ENCODE assay signal across 10 cellular contexts in the genomic region with DNA sequence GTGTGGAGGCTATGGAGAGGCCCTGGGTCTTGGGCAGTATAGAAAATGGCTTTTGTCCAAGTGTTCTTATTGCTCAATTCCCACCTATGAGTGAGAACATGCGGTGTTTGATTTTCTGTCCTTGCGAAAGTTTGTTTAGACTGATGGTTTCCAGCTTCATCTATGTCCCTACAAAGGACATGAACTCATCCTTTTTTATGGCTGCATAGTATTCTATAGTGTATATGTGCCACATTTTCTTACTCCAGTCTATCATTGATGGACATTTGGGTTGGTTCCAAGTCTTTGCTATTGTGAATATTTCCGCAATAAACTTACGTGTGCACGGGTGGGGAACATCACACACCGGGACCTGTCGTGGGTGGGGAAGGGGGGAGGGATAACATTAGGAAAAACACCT. TPM values are rescaled to one million over a fixed set of nuclear protein-coding genes. Genes with fewer than 3 reads are reported as not detected.
A peak's percentile ranks its signal among the peaks of the same experiment; 100 is the strongest.
DNase-seq lines count a peak whose midpoint lies in the region; ATAC-seq and TF ChIP-seq lines count a peak whose summit lies in the region.
"Not testable (repeated sequence)": the region's sequence is repeated elsewhere in the genome, so short reads cannot be mapped to it uniquely, and the experiment has no call there.
"Had no signal": no experiment of that assay in that cellular context is flagged by ENCODE, and none has a peak within 500 bp of the region (broad histone marks: within the 10 kb centered on the region; RNA-seq: fewer than 3 reads in every experiment).

No MANE protein-coding gene starts in this region.

- ATAC-seq in CD4-positive, alpha-beta T cell (ENCODE audit: poor library complexity); PC-3; central memory CD8-positive, alpha-beta T cell (replicated peaks; ENCODE audit: extremely low read depth, poor library complexity, severe bottlenecking); naive thymus-derived CD8-positive, alpha-beta T cell: not testable (repeated sequence)

- not testable (repeated sequence) for H3K9me3 ChIP-seq in CD4-positive, alpha-beta T cell (ENCODE audit: control insufficient read depth, low read length); PC-3 (ENCODE audit: low read length)

- H3K79me2 ChIP-seq in PC-3 (ENCODE audit: low read length): not testable (repeated sequence)

- POLR2A ChIA-PET in CD4-positive, alpha-beta T cell (lab: Charles Lee): interaction anchor here (1.3 kb wide), 1 partner anchor 8 kb away, joined by 4 read pairs; no protein-coding TSS in a partner anchor
- POLR2A ChIA-PET in HEK293T (lab: Yijun Ruan, JAX); PC-3 (lab: Charles Lee; ENCODE audit: unreplicated experiment); activated CD4-positive, alpha-beta memory T cell treated with anti-CD3 and anti-CD28 coated beads, Interleukin-2, amount 10 ng/mL, durations not matched to agents 7 days and 5 days (lab: Charles Lee); naive thymus-derived CD8-positive, alpha-beta T cell (lab: Charles Lee): not testable (repeated sequence)

- H3K4me3 Mint-ChIP-seq in CD4-positive, alpha-beta T cell: peak overlapping the region; percentile 77
- H3K4me3 Mint-ChIP-seq in activated CD4-positive, alpha-beta memory T cell treated with anti-CD3 and anti-CD28 coated beads, Interleukin-2, amount 10 ng/mL, durations not matched to agents 7 days and 5 days: peak overlapping the region; percentile 53
- peak overlapping the region; percentile 52 for H3K4me3 Mint-ChIP-seq in activated naive CD4-positive, alpha-beta T cell treated with anti-CD3 and anti-CD28 coated beads, Interleukin-2, amount 50 U/mL, for 24 hours
- peak overlapping the region; percentile 92 for H3K4me3 Mint-ChIP-seq in central memory CD8-positive, alpha-beta T cell
- H3K4me3 Mint-ChIP-seq in naive thymus-derived CD8-positive, alpha-beta T cell: peak overlapping the region in 7 of 10 donors; percentile 30 to 98 (median 54)
- peak overlapping the region; percentile 49 for H3K4me3 Mint-ChIP-seq in type B pancreatic cell

- peak overlapping the region; percentile 88 for H3K27ac Mint-ChIP-seq in CD4-positive, alpha-beta T cell
- peak overlapping the region; percentile 68 for H3K27ac Mint-ChIP-seq in activated CD4-positive, alpha-beta memory T cell treated with anti-CD3 and anti-CD28 coated beads, Interleukin-2, amount 10 ng/mL, durations not matched to agents 7 days and 5 days
- H3K27ac Mint-ChIP-seq in activated naive CD4-positive, alpha-beta T cell treated with anti-CD3 and anti-CD28 coated beads, Interleukin-2, amount 50 U/mL, for 24 hours: peak overlapping the region; percentile 8
- H3K27ac Mint-ChIP-seq in central memory CD8-positive, alpha-beta T cell (ENCODE audit: low read depth): peak overlapping the region; percentile 99
- H3K27ac Mint-ChIP-seq in naive thymus-derived CD8-positive, alpha-beta T cell: peak overlapping the region in 4 of 10 donors; percentile 15 to 100 (median 35)
- not testable (repeated sequence) for H3K27ac Mint-ChIP-seq in type B pancreatic cell

- not testable (repeated sequence) for H3K27me3 ChIP-seq in CD4-positive, alpha-beta T cell (ENCODE audit: control insufficient read depth, insufficient read depth, low read length); PC-3 (ENCODE audit: low read length)

- TF ChIP-seq CTCF in CD4-positive, alpha-beta T cell (IDR thresholded peaks at IDR 0.05); PC-3 (conservative IDR thresholded peaks at IDR 0.05; ENCODE audit: low read depth, low read length); type B pancreatic cell (conservative IDR thresholded peaks at IDR 0.05): not testable (repeated sequence)

- H3K9ac ChIP-seq in PC-3 (ENCODE audit: low read length): not testable (repeated sequence)

- intact Hi-C loops in CD4-positive, alpha-beta T cell (cut with DNase I, micrococcal nuclease): loop anchor here in 1 of 2 experiments (5.0 kb wide), 1 partner anchor 88 kb away; no protein-coding TSS in a partner anchor
- intact Hi-C loops in PC-3 (cut with micrococcal nuclease): not testable (repeated sequence)

- H3K9me3 Mint-ChIP-seq in CD4-positive, alpha-beta T cell; activated CD4-positive, alpha-beta memory T cell treated with anti-CD3 and anti-CD28 coated beads, Interleukin-2, amount 10 ng/mL, durations not matched to agents 7 days and 5 days; activated naive CD4-positive, alpha-beta T cell treated with anti-CD3 and anti-CD28 coated beads, Interleukin-2, amount 50 U/mL, for 24 hours; central memory CD8-positive, alpha-beta T cell; naive thymus-derived CD8-positive, alpha-beta T cell; type B pancreatic cell: not testable (repeated sequence)

- peaks cover 38% of the 10 kb centered on the region for H3K4me1 Mint-ChIP-seq in CD4-positive, alpha-beta T cell (ENCODE audit: low read depth)
- peaks cover 45% of the 10 kb centered on the region for H3K4me1 Mint-ChIP-seq in activated CD4-positive, alpha-beta memory T cell treated with anti-CD3 and anti-CD28 coated beads, Interleukin-2, amount 10 ng/mL, durations not matched to agents 7 days and 5 days
- H3K4me1 Mint-ChIP-seq in activated naive CD4-positive, alpha-beta T cell treated with anti-CD3 and anti-CD28 coated beads, Interleukin-2, amount 50 U/mL, for 24 hours: peaks cover 31% of the 10 kb centered on the region
- H3K4me1 Mint-ChIP-seq in central memory CD8-positive, alpha-beta T cell: peaks cover 38% of the 10 kb centered on the region
- peaks cover 21 to 39% (median 37%) of the 10 kb centered on the region in 4 donors for H3K4me1 Mint-ChIP-seq in naive thymus-derived CD8-positive, alpha-beta T cell
- not testable (repeated sequence) for H3K4me1 Mint-ChIP-seq in type B pancreatic cell (ENCODE audit: unreplicated experiment)

- peaks cover 15% of the 10 kb centered on the region for H3K27me3 Mint-ChIP-seq in CD4-positive, alpha-beta T cell
- not testable (repeated sequence) for H3K27me3 Mint-ChIP-seq in activated CD4-positive, alpha-beta memory T cell treated with anti-CD3 and anti-CD28 coated beads, Interleukin-2, amount 10 ng/mL, durations not matched to agents 7 days and 5 days; activated naive CD4-positive, alpha-beta T cell treated with anti-CD3 and anti-CD28 coated beads, Interleukin-2, amount 50 U/mL, for 24 hours; central memory CD8-positive, alpha-beta T cell; naive thymus-derived CD8-positive, alpha-beta T cell
- H3K27me3 Mint-ChIP-seq in type B pancreatic cell: peaks cover 43% of the 10 kb centered on the region

- not testable (repeated sequence) for H3K27ac ChIP-seq in CD4-positive, alpha-beta T cell (ENCODE audit: low read depth, low read length); PC-3 (ENCODE audit: low read length)

- H3K9me2 ChIP-seq in PC-3 (replicated peaks; ENCODE audit: low read length): not testable (repeated sequence)

- H3K36me3 ChIP-seq in PC-3 (ENCODE audit: low read depth, low read length): not testable (repeated sequence)

- not testable (repeated sequence) for H4K20me1 ChIP-seq in PC-3 (ENCODE audit: low read length)

- CTCF ChIA-PET in CD4-positive, alpha-beta T cell (lab: Charles Lee): interaction anchor here (1.4 kb wide), 1 partner anchor 28 kb away, joined by 3 read pairs; no protein-coding TSS in a partner anchor
- CTCF ChIA-PET in HEK293T (lab: Yijun Ruan, JAX); PC-3 (lab: Charles Lee); activated CD4-positive, alpha-beta memory T cell treated with anti-CD3 and anti-CD28 coated beads, Interleukin-2, amount 10 ng/mL, durations not matched to agents 7 days and 5 days (lab: Charles Lee): not testable (repeated sequence)

- H3K4me3 ChIP-seq in PC-3 (ENCODE audit: low read length): peak overlapping the region; percentile 69

- H3K4me1 ChIP-seq in PC-3 (ENCODE audit: insufficient read depth, low read length): not testable (repeated sequence)

- peaks cover 13% of the 10 kb centered on the region for H3K36me3 Mint-ChIP-seq in CD4-positive, alpha-beta T cell (ENCODE audit: low read depth)
- H3K36me3 Mint-ChIP-seq in activated CD4-positive, alpha-beta memory T cell treated with anti-CD3 and anti-CD28 coated beads, Interleukin-2, amount 10 ng/mL, durations not matched to agents 7 days and 5 days (ENCODE audit: low read depth); activated naive CD4-positive, alpha-beta T cell treated with anti-CD3 and anti-CD28 coated beads, Interleukin-2, amount 50 U/mL, for 24 hours; naive thymus-derived CD8-positive, alpha-beta T cell; type B pancreatic cell: not testable (repeated sequence)
- peaks cover 24% of the 10 kb centered on the region for H3K36me3 Mint-ChIP-seq in central memory CD8-positive, alpha-beta T cell (ENCODE audit: insufficient read depth)

- H3K4me2 ChIP-seq in PC-3 (ENCODE audit: low read length): peak overlapping the region; percentile 72; the same call in 1 of the 2 replicates

- not testable (repeated sequence) for H2AFZ ChIP-seq in PC-3 (ENCODE audit: low read length)

- not testable (repeated sequence) for DNase-seq in CD4-positive, alpha-beta T cell; HEK293T (ENCODE audit: extremely low spot score); PC-3; activated CD4-positive, alpha-beta memory T cell treated with anti-CD3 and anti-CD28 coated beads, Interleukin-2, amount 10 ng/mL, durations not matched to agents 7 days and 5 days; central memory CD8-positive, alpha-beta T cell (ENCODE audit: low spot score in 2 of 2); naive thymus-derived CD8-positive, alpha-beta T cell; type B pancreatic cell (ENCODE audit: extremely low spot score, unreplicated experiment)

- not testable (repeated sequence) for BruUV-seq in PC-3 (replicated peaks; lab: Mats Ljungman, UMichigan)

- H3F3A ChIP-seq in PC-3 (ENCODE audit: low read length, unreplicated experiment): not testable (repeated sequence)

RNA-seq across cellular contexts. Expression of a gene that starts 10.6 kb away (rescaled TPM):
- total RNA-seq in CD4-positive, alpha-beta T cell: not detected
- total RNA-seq in PC-3 (2014; rRNA removed): not detected in 2 replicates
- not detected for total RNA-seq in activated CD4-positive, alpha-beta memory T cell treated with anti-CD3 and anti-CD28 coated beads, Interleukin-2, amount 10 ng/mL, durations not matched to agents 7 days and 5 days
- not detected for total RNA-seq in naive thymus-derived CD8-positive, alpha-beta T cell
- polyA plus RNA-seq in naive thymus-derived CD8-positive, alpha-beta T cell: under 1 TPM in 1 of 3 donors, not detected in 2; 0.29 TPM
- not detected in 2 replicates for total RNA-seq in type B pancreatic cell (ENCODE audit: low replicate concordance)
- total RNA-seq: H4, RPMI7951 had no signal

RNA-seq across cellular contexts. Expression of a gene that starts 42.5 kb away (rescaled TPM):
- total RNA-seq in CD4-positive, alpha-beta T cell: under 1 TPM in 1 of 2 experiments, not detected in 1; 0.36 TPM
- total RNA-seq in PC-3 (2014; rRNA removed): not detected in 2 replicates
- under 1 TPM; 0.18 to 0.25 TPM for total RNA-seq in activated CD4-positive, alpha-beta memory T cell treated with anti-CD3 and anti-CD28 coated beads, Interleukin-2, amount 10 ng/mL, durations not matched to agents 7 days and 5 days
- total RNA-seq in naive thymus-derived CD8-positive, alpha-beta T cell: 1 to 10 TPM; 3.1 to 3.5 TPM
- polyA plus RNA-seq in naive thymus-derived CD8-positive, alpha-beta T cell: under 1 TPM in 2 of 3 donors, not detected in 1; 0.16 to 0.23 TPM
- total RNA-seq in type B pancreatic cell (ENCODE audit: low replicate concordance): 0.19 and 0.33 TPM in 2 replicates
- total RNA-seq: H4 had no signal
